Comparison of ENCODE assay signal across 21 cellular contexts in the genomic region with DNA sequence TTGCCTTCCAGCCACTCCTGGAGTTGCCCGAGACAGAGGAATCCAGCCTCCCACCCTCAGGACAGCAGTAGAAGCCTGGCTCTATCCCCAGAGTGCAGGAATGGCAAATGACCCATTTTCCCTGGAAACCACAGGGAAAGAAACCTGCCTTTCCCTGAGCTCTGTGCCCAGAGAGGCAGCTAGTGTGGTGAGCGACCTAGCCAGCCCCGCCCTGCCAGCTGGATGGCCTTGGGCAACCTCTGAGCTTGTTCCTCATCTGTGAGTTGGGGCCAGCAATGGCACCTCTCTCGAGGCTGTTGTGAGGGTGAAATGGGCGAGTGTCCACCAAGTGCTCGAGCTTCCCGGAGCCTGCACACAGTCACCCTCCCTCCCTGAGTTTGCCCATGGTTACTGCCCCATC. TPM values are rescaled to one million over a fixed set of nuclear protein-coding genes. Genes with fewer than 3 reads are reported as not detected.
DNase-seq lines count a peak whose midpoint lies in the region; ATAC-seq and TF ChIP-seq lines count a peak whose summit lies in the region.
"Had no signal": no experiment of that assay in that cellular context is flagged by ENCODE, and none has a peak within 500 bp of the region (broad histone marks: within the 10 kb centered on the region; RNA-seq: fewer than 3 reads in every experiment).

No MANE protein-coding gene starts in this region.

- no peak overlapping the region for H3K27ac ChIP-seq in body of pancreas
- H3K27ac ChIP-seq: brain microvascular endothelial cell, dorsolateral prefrontal cortex, gastrocnemius medialis, skin epidermis, thoracic aorta had no signal

- peaks cover 29% of the 10 kb centered on the region for H3K4me1 ChIP-seq in body of pancreas
- H3K4me1 ChIP-seq: gastrocnemius medialis, HAP-1 had no signal

- 62 to 70% methylated on average over 2 to 7 of the region's 7 CpGs for WGBS in body of pancreas, 2 donors

- DNase-seq in Daoy (ENCODE audit: low read depth) (peak; percentile 38), NCI-H1694 (lab: John Stamatoyannopoulos, UW) (peak; percentile 31), body of pancreas (peak; percentile 47 to 77 (median 56)), occipital lobe (lab: John Stamatoyannopoulos, UW) (peak; percentile 31), T1000 (lab: John Stamatoyannopoulos, UW) (no peak), GM20000 (ENCODE audit: low spot score) (no peak), NCI-H226 (no peak)
- DNase-seq: activated CD4-positive, alpha-beta T cell treated with anti-CD3 and anti-CD28 coated beads, Interleukin-2, amount 50 U/mL, for 4 hours; activated naive CD4-positive, alpha-beta T cell treated with anti-CD3 and anti-CD28 coated beads, Interleukin-2, amount 50 U/mL, for 16 hours; brain microvascular endothelial cell; CD4-positive, CD25-positive, alpha-beta regulatory T cell; gastrocnemius medialis; naive B cell; NCI-H2081; SW 1271 had no signal

- TF ChIP-seq POLR2A in body of pancreas (IDR thresholded peaks at IDR 0.05) = no peak

- H3K27me3 ChIP-seq in body of pancreas = no peaks in the 10 kb centered on the region
- H3K27me3 ChIP-seq: brain microvascular endothelial cell, dorsolateral prefrontal cortex, gastrocnemius medialis had no signal

- H3K36me3 ChIP-seq in body of pancreas (replicated peaks in 1 of 2; ENCODE audit: insufficient read depth in 1 of 2, low read depth in 2 of 2) = no peaks in the 10 kb centered on the region
- H3K36me3 ChIP-seq: brain microvascular endothelial cell, gastrocnemius medialis, HAP-1, thoracic aorta had no signal

- intact Hi-C loops in body of pancreas (cut with DNase I) = no loop called here

- no peak overlapping the region for H3K4me3 ChIP-seq in body of pancreas
- H3K4me3 ChIP-seq: dorsolateral prefrontal cortex, gastrocnemius medialis, HAP-1, skin epidermis, thoracic aorta had no signal

- H3K9me3 ChIP-seq in body of pancreas = no peaks in the 10 kb centered on the region
- H3K9me3 ChIP-seq: gastrocnemius medialis, HAP-1, thoracic aorta had no signal

- TF ChIP-seq CTCF in body of pancreas (IDR thresholded peaks at IDR 0.05) (no peak), GM20000 (IDR thresholded peaks at IDR 0.05; ENCODE audit: extremely low read depth, missing control alignments) (no peak)

- peak; percentile 37 for ATAC-seq in body of pancreas
- no peak for ATAC-seq in HG03457 (IDR thresholded peaks at IDR 0.05; ENCODE audit: unreplicated experiment)
- ATAC-seq: gastrocnemius medialis had no signal

RNA-seq across cellular contexts. Expression of gene OMP, which starts 3.7 kb away (rescaled TPM):
- not detected in 2 replicates for total RNA-seq in Daoy (2014; rRNA removed; shearing (Covaris generic))
- total RNA-seq in body of pancreas = not detected
- total RNA-seq in occipital lobe = not detected
- total RNA-seq: CD4-positive, CD25-positive, alpha-beta regulatory T cell; epithelial cell of proximal tubule; gastrocnemius medialis; thoracic aorta had no signal

RNA-seq across cellular contexts. Expression of gene MYO7A, which starts 21.7 kb away (rescaled TPM):
- total RNA-seq in Daoy (2014; rRNA removed; shearing (Covaris generic)) = 0.40 TPM in 1 of 2 replicates, not detected in the other
- 10 to 100 TPM; 10.4 to 12.9 TPM for total RNA-seq in body of pancreas
- total RNA-seq in occipital lobe = 0.47 TPM

RNA-seq across cellular contexts. Expression of gene CAPN5, which starts 39.5 kb away (rescaled TPM):
- 2.7 and 5.5 TPM in 2 replicates for total RNA-seq in Daoy (2014; rRNA removed; shearing (Covaris generic))
- 10 to 100 TPM in 1 of 2 donors, 1 to 10 TPM in 1; 7.8 to 13.8 TPM for total RNA-seq in body of pancreas
- total RNA-seq in occipital lobe = 17.2 TPM

Comparison
In these comparisons a context has a peak if more than half of its experiments do, and no peak if none do; other contexts are left out.
1. DNase-seq: peak in Daoy (single experiment), NCI-H1694 (single experiment), body of pancreas (4 of 4) and occipital lobe (single experiment); none in T1000 (single experiment), GM20000 (single experiment) and NCI-H226 (single experiment).